In the genomic region with DNA sequence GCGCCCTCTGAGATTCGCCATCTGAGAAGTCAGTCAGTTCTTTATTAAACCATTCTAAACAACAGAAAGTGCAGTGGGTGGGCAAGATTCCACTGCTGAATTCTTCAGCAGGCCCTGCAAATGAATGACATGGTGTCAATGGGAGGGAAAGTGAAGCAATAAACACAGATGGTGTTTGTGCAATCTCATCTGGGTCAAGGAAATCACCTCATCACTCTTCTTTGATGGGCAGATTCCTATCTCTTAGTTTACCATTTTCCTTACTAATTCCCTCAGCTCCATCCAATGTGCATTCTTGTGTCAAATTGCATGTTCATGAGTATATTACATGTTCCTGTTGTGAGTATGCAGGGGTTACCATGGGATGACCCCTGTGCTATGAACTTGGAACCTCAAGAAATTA, we compare ENCODE assay signal across 17 cellular contexts.
A peak's percentile ranks its signal among the peaks of the same experiment; 100 is the strongest.
DNase-seq lines count a peak whose midpoint lies in the region; ATAC-seq and TF ChIP-seq lines count a peak whose summit lies in the region.
"Had no signal": no experiment of that assay in that cellular context is flagged by ENCODE, and none has a peak within 500 bp of the region (broad histone marks: within the 10 kb centered on the region; RNA-seq: fewer than 3 reads in every experiment).

No MANE protein-coding gene starts in this region.

- no peaks in the 10 kb centered on the region for H4K20me1 ChIP-seq in GM23248 (ENCODE audit: insufficient read depth)

- H2AFZ ChIP-seq in GM23248 = no peak overlapping the region
- H2AFZ ChIP-seq: hepatocyte had no signal

- in situ Hi-C loops in GM23248 (cut with MboI) = no loop called here
- in situ Hi-C loops in gastrocnemius medialis (cut with MboI; ENCODE audit: low sequenced_read_pairs in 4 of 4) = no loop called here

- no peaks in the 10 kb centered on the region for H3K9me3 ChIP-seq in GM23248 (ENCODE audit: low read depth)
- no peaks in the 10 kb centered on the region for H3K9me3 ChIP-seq in gastrocnemius medialis
- H3K9me3 ChIP-seq: colonic mucosa had no signal

- no peak for TF ChIP-seq CTCF in fibroblast of villous mesenchyme (IDR thresholded peaks at IDR 0.05; ENCODE audit: insufficient read depth, low read depth, low read length)
- no peak for TF ChIP-seq CTCF in gastrocnemius medialis (IDR thresholded peaks at IDR 0.05 in 4 of 5, conservative IDR thresholded peaks at IDR 0.05 in 1 of 5)

- no peaks in the 10 kb centered on the region for H3K4me1 Mint-ChIP-seq in activated naive CD4-positive, alpha-beta T cell treated with anti-CD3 and anti-CD28 coated beads for 36 hours (ENCODE audit: low read depth)

- H3K27ac ChIP-seq in GM23248 = peak overlapping the region; percentile 82
- peak overlapping the region; percentile 37 to 65 (median 47) for H3K27ac ChIP-seq in gastrocnemius medialis
- H3K27ac ChIP-seq: colonic mucosa had no signal

- peaks cover 76% of the 10 kb centered on the region for H3F3A ChIP-seq in GM23248 (ENCODE audit: insufficient read depth)

- H3K36me3 ChIP-seq in GM23248 (ENCODE audit: low read depth) (no peaks in the 10 kb centered on the region), gastrocnemius medialis (no peaks in the 10 kb centered on the region)
- H3K36me3 ChIP-seq: colonic mucosa had no signal

- no peak overlapping the region for H3K27ac Mint-ChIP-seq in activated naive CD4-positive, alpha-beta T cell treated with anti-CD3 and anti-CD28 coated beads for 36 hours
- H3K27ac Mint-ChIP-seq: activated CD4-positive, alpha-beta T cell treated with anti-CD3 and anti-CD28 coated beads, Interleukin-2, amount 10 ng/mL, durations not matched to agents 24 days and 14 days had no signal

- peaks cover 2% of the 10 kb centered on the region for H3K27me3 Mint-ChIP-seq in activated naive CD4-positive, alpha-beta T cell treated with anti-CD3 and anti-CD28 coated beads for 36 hours (ENCODE audit: low read depth)

- DNase-seq in GM23248 (peak; percentile 45), RPMI7951 (ENCODE audit: low read depth) (peak; percentile 90), fibroblast of villous mesenchyme (ENCODE audit: low read depth) (peak; percentile 78), gastrocnemius medialis (peak; percentile 11 to 32), AG20443 (ENCODE audit: low spot score) (no peak)
- no peak for DNase-seq in activated naive CD4-positive, alpha-beta T cell treated with anti-CD3 and anti-CD28 coated beads for 36 hours
- DNase-seq in stimulated activated CD4-positive, alpha-beta T cell treated with anti-CD3 and anti-CD28 coated beads, Interleukin-2, amount 100 ng/mL, for 24 hours = no peak
- DNase-seq: activated CD4-positive, alpha-beta T cell treated with anti-CD3 and anti-CD28 coated beads, Interleukin-2, amount 10 ng/mL, durations not matched to agents 24 days and 14 days; activated effector memory CD4-positive, alpha-beta T cell treated with anti-CD3 and anti-CD28 coated beads, Interleukin-2, amount 50 U/mL, for 16 hours; Calu3; colonic mucosa; Karpas-422; small intestine; stimulated activated CD8-positive, alpha-beta memory T cell treated with anti-CD3 and anti-CD28 coated beads, Interleukin-4, amount 100 ng/mL, for 48 hours had no signal

- 95 to 98% methylated on average over 2 of the region's 2 CpGs for WGBS in GM23248 (ENCODE audit: low coverage in 1 of 2, low lambda C conversion rate in 2 of 2, missing lambda C conversion rate in 2 of 2), 2 experiments

- CTCF ChIA-PET in activated naive CD4-positive, alpha-beta T cell treated with anti-CD3 and anti-CD28 coated beads for 36 hours (lab: Charles Lee) = no interaction called here

- intact Hi-C loops in gastrocnemius medialis (cut with DNase I; ENCODE audit: low total_unique reads) = no loop called here
- intact Hi-C loops in activated naive CD4-positive, alpha-beta T cell treated with anti-CD3 and anti-CD28 coated beads for 36 hours (cut with micrococcal nuclease) = no loop called here

- H3K4me1 ChIP-seq in GM23248 (ENCODE audit: insufficient read depth) = peaks cover 73% of the 10 kb centered on the region
- no peaks in the 10 kb centered on the region for H3K4me1 ChIP-seq in gastrocnemius medialis
- H3K4me1 ChIP-seq: colonic mucosa had no signal

- H3K4me3 Mint-ChIP-seq in activated naive CD4-positive, alpha-beta T cell treated with anti-CD3 and anti-CD28 coated beads for 36 hours = no peak overlapping the region
- H3K4me3 Mint-ChIP-seq: activated CD4-positive, alpha-beta T cell treated with anti-CD3 and anti-CD28 coated beads, Interleukin-2, amount 10 ng/mL, durations not matched to agents 24 days and 14 days had no signal

- no peak overlapping the region for H3K9ac ChIP-seq in GM23248

- no peaks in the 10 kb centered on the region for H3K36me3 Mint-ChIP-seq in activated naive CD4-positive, alpha-beta T cell treated with anti-CD3 and anti-CD28 coated beads for 36 hours (ENCODE audit: low read depth)

- no peaks in the 10 kb centered on the region for H3K9me3 Mint-ChIP-seq in activated naive CD4-positive, alpha-beta T cell treated with anti-CD3 and anti-CD28 coated beads for 36 hours

- H3K4me3 ChIP-seq in GM23248 (no peak overlapping the region), fibroblast of villous mesenchyme (ENCODE audit: low read depth, low read length) (no peak overlapping the region), gastrocnemius medialis (no peak overlapping the region)
- H3K4me3 ChIP-seq: colonic mucosa, GM12878, hepatocyte had no signal

- H3K79me2 ChIP-seq in GM23248 (ENCODE audit: insufficient read depth) = no peaks in the 10 kb centered on the region
- H3K79me2 ChIP-seq: hepatocyte had no signal

- peak overlapping the region; percentile 22 for H3K4me2 ChIP-seq in GM23248 (ENCODE audit: unreplicated experiment)
- H3K4me2 ChIP-seq: hepatocyte had no signal

- H3K27me3 ChIP-seq in GM23248 (replicated peaks; ENCODE audit: insufficient read depth) (no peaks in the 10 kb centered on the region), gastrocnemius medialis (no peaks in the 10 kb centered on the region)
- H3K27me3 ChIP-seq: colonic mucosa, hepatocyte had no signal

- no peaks in the 10 kb centered on the region for H3K9me2 ChIP-seq in GM23248 (ENCODE audit: insufficient read depth)

- TF ChIP-seq POLR2A in gastrocnemius medialis (IDR thresholded peaks at IDR 0.05) = no peak

- peak in 1 of 2 donors; percentile 44 for ATAC-seq in gastrocnemius medialis
- ATAC-seq in GM21526 (IDR thresholded peaks at IDR 0.05; ENCODE audit: low FRiP score, unreplicated experiment) = no peak
- ATAC-seq: GM12878 had no signal

Comparison
In these comparisons a context has a peak if more than half of its experiments do, and no peak if none do; other contexts are left out.
1. DNase-seq: peak in GM23248 (single experiment), RPMI7951 (single experiment), fibroblast of villous mesenchyme (single experiment) and gastrocnemius medialis (2 of 2); none in activated naive CD4-positive, alpha-beta T cell treated with anti-CD3 and anti-CD28 coated beads for 36 hours (single experiment), AG20443 (single experiment) and stimulated activated CD4-positive, alpha-beta T cell treated with anti-CD3 and anti-CD28 coated beads, Interleukin-2, amount 100 ng/mL, for 24 hours (0 of 2).